Comparison of ENCODE assay signal across 1 cellular context in genomic region chr16:73996624-73997339, GRCh38.
TF ChIP-seq lines count a peak whose summit lies in the region.

No MANE protein-coding gene starts in this region.

TF ChIP-seq in HepG2, 621 proteins besides CTCF, POLR2A, EP300 and RAD21 (continued from another document and continues in another):
- TF ChIP-seq AHDC1 (CRISPR knock-in tag; IDR thresholded peaks at IDR 0.05; ENCODE audit: borderline replicate concordance) (peak; percentile 34; the same call in 1 of the 2 replicates), HDAC2 (CRISPR knock-in tag; IDR thresholded peaks at IDR 0.05) (peak; percentile 35; the same call in 1 of the 2 replicates), ZMAT3 (CRISPR knock-in tag; conservative IDR thresholded peaks at IDR 0.05) (no peak), SALL1 (CRISPR knock-in tag; IDR thresholded peaks at IDR 0.05) (peak; percentile 20; the same call in 1 of the 2 replicates), SOX13 (IDR thresholded peaks at IDR 0.05) (no peak), SOX13 (CRISPR knock-in tag; conservative IDR thresholded peaks at IDR 0.05 in 1 of 2, IDR thresholded peaks at IDR 0.05 in 1 of 2) (peak in 1 of 2 experiments; percentile 41; a peak in 1 of 4 replicates), CEBPG (CRISPR knock-in tag; IDR thresholded peaks at IDR 0.05) (peak; percentile 20; the same call in 1 of the 2 replicates), CREM (IDR thresholded peaks at IDR 0.05) (peak; percentile 36; the same call in 1 of the 2 replicates), CREM (CRISPR knock-in tag; IDR thresholded peaks at IDR 0.05) (no peak), ZGPAT (CRISPR knock-in tag; IDR thresholded peaks at IDR 0.05) (peak; percentile 25; the same call in 1 of the 2 replicates), NR2F2 (IDR thresholded peaks at IDR 0.05; ENCODE audit: borderline replicate concordance, low read depth) (peak; percentile 22; the same call in 1 of the 2 replicates), ZBTB21 (CRISPR knock-in tag; IDR thresholded peaks at IDR 0.05) (peak; percentile 64; the same call in 1 of the 2 replicates), ZFP90 (CRISPR knock-in tag; IDR thresholded peaks at IDR 0.05; ENCODE audit: borderline replicate concordance) (no peak), SOX6 (IDR thresholded peaks at IDR 0.05) (no peak), SOX6 (CRISPR knock-in tag; IDR thresholded peaks at IDR 0.05) (peak; percentile 66; the same call in 1 of the 2 replicates), CEBPZ (IDR thresholded peaks at IDR 0.05; ENCODE audit: low read length) (no peak), ZNF331 (CRISPR knock-in tag; IDR thresholded peaks at IDR 0.05) (peak; percentile 14; the same call in 1 of the 2 replicates), ERF (CRISPR knock-in tag; IDR thresholded peaks at IDR 0.05) (0 out of 2 replicates have a peak, but pooled peaks have one; percentile 17), ZNF12 (CRISPR knock-in tag; IDR thresholded peaks at IDR 0.05) (0 out of 2 replicates have a peak, but pooled peaks have one; percentile 33), GATAD2A (CRISPR knock-in tag; IDR thresholded peaks at IDR 0.05) (peak; percentile 34; the same call in 1 of the 2 replicates), SKI (IDR thresholded peaks at IDR 0.05; ENCODE audit: partially characterized antibody) (peak; percentile 51), ZNF354B (CRISPR knock-in tag; IDR thresholded peaks at IDR 0.05) (no peak), HNF4A (CRISPR knock-in tag; IDR thresholded peaks at IDR 0.05) (peak; percentile 28; the same call in 1 of the 2 replicates), PITX1 (CRISPR knock-in tag; IDR thresholded peaks at IDR 0.05) (0 out of 2 replicates have a peak, but pooled peaks have one; percentile 38), ARID5B (CRISPR knock-in tag; IDR thresholded peaks at IDR 0.05) (peak; percentile 79), NCOR1 (IDR thresholded peaks at IDR 0.05; ENCODE audit: borderline replicate concordance, low read length) (0 out of 2 replicates have a peak, but pooled peaks have one; percentile 18), PPARG (CRISPR knock-in tag; conservative IDR thresholded peaks at IDR 0.05) (peak; percentile 48; the same call in 1 of the 2 replicates), PBX2 (CRISPR knock-in tag; IDR thresholded peaks at IDR 0.05) (peak; percentile 64), RNF219 (CRISPR knock-in tag; IDR thresholded peaks at IDR 0.05) (0 out of 2 replicates have a peak, but pooled peaks have one; percentile 22), FOXP1 (IDR thresholded peaks at IDR 0.05) (no peak), FOXP1 (CRISPR knock-in tag; IDR thresholded peaks at IDR 0.05) (0 out of 2 replicates have a peak, but pooled peaks have one; percentile 11), EHMT2 (IDR thresholded peaks at IDR 0.05; ENCODE audit: borderline replicate concordance, low read depth, low read length) (0 out of 2 replicates have a peak, but pooled peaks have one; percentile 44), ZBTB20 (CRISPR knock-in tag; IDR thresholded peaks at IDR 0.05; ENCODE audit: borderline replicate concordance, low read depth) (peak; percentile 63; the same call in 1 of the 2 replicates), FOXA3 (CRISPR knock-in tag; IDR thresholded peaks at IDR 0.05) (peak; percentile 36; the same call in 1 of the 2 replicates), PAXIP1 (CRISPR knock-in tag; conservative IDR thresholded peaks at IDR 0.05) (peak; percentile 65)
